1 cellular context compared by ENCODE assay signal in the genomic region with DNA sequence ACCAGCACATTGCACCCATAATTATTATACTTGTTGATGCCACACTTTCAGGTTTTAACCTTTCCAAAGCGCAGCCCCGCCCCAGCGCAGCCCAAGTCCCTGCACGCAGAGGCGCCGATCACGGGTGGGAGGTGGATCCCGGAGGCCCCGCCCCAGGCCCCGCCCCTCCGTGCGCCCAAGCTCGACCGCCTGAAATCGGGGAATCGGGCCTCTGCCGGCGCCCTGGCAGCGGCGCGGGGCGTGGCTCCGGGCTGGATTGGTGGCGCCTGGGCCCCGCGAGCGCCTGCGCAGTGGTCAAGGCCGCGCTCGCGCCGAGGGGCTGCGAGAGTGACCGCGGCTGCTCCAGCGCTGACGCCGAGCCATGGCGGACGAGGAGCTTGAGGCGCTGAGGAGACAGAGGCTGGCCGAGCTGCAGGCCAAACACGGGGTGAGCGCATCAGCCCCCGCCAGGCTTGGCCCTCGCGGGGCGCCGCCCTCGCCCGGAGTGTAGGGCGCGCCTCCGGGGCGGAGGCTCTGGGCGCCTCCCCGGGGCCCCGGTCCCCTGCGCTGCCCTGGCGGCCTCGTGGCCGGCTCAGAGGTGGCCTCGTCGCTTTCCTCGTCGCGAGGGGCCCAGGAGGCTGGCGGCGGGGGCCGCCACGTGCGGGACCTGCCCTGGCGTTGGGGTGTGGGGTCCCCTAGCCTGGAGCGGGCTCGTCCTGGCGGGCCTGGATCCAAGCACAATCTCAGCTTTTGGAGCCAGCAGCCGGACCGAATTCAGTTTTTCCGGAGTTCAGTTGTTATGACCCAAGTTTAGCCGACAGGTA.
TF ChIP-seq lines count a peak whose summit lies in the region.

A gene with protein sequence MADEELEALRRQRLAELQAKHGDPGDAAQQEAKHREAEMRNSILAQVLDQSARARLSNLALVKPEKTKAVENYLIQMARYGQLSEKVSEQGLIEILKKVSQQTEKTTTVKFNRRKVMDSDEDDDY (plus strand): TSS at position 290 of the 803 bp plus-strand sequence. CDS start 72 bp downstream, at position 362.

TF ChIP-seq in HepG2, 621 proteins besides CTCF, POLR2A, EP300 and RAD21 (continued from another document and continues in another):
- TF ChIP-seq ZNF121 (CRISPR knock-in tag; IDR thresholded peaks at IDR 0.05): no peak
- peak; percentile 47; the same call in 1 of the 2 replicates for TF ChIP-seq SALL1 (CRISPR knock-in tag; IDR thresholded peaks at IDR 0.05)
- TF ChIP-seq RNF2 (conservative IDR thresholded peaks at IDR 0.05; ENCODE audit: low read depth): peak; percentile 91
- TF ChIP-seq MEF2D (CRISPR knock-in tag; IDR thresholded peaks at IDR 0.05): no peak
- TF ChIP-seq ZKSCAN1 (IDR thresholded peaks at IDR 0.05; ENCODE audit: low read length): no peak
- TF ChIP-seq, protein P1, sequence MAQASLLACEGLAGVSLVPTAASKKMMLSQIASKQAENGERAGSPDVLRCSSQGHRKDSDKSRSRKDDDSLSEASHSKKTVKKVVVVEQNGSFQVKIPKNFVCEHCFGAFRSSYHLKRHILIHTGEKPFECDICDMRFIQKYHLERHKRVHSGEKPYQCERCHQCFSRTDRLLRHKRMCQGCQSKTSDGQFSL (CRISPR knock-in tag; IDR thresholded peaks at IDR 0.05): no peak
- TF ChIP-seq PLRG1 (conservative IDR thresholded peaks at IDR 0.05): no peak
- TF ChIP-seq ZNF563 (CRISPR knock-in tag; IDR thresholded peaks at IDR 0.05): peak; percentile 77
- no peak for TF ChIP-seq ZNF841 (CRISPR knock-in tag; IDR thresholded peaks at IDR 0.05; ENCODE audit: borderline replicate concordance)
- TF ChIP-seq RXRA (CRISPR knock-in tag; IDR thresholded peaks at IDR 0.05): 0 out of 2 replicates have a peak, but pooled peaks have one; percentile 19
- no peak; the same call in 1 of the 2 replicates for TF ChIP-seq IRF2 (CRISPR knock-in tag; IDR thresholded peaks at IDR 0.05)
- TF ChIP-seq PPARG (CRISPR knock-in tag; conservative IDR thresholded peaks at IDR 0.05): no peak
- peak; percentile 45 for TF ChIP-seq KMT2A (CRISPR knock-in tag; IDR thresholded peaks at IDR 0.05)
- no peak for TF ChIP-seq ZNF251 (CRISPR knock-in tag; IDR thresholded peaks at IDR 0.05)
- TF ChIP-seq RELA (CRISPR knock-in tag; IDR thresholded peaks at IDR 0.05): no peak
- TF ChIP-seq ARID2 (CRISPR knock-in tag; IDR thresholded peaks at IDR 0.05; ENCODE audit: borderline replicate concordance): no peak
- TF ChIP-seq THAP11 (CRISPR knock-in tag; IDR thresholded peaks at IDR 0.05): peak; percentile 76
- TF ChIP-seq, protein P2, sequence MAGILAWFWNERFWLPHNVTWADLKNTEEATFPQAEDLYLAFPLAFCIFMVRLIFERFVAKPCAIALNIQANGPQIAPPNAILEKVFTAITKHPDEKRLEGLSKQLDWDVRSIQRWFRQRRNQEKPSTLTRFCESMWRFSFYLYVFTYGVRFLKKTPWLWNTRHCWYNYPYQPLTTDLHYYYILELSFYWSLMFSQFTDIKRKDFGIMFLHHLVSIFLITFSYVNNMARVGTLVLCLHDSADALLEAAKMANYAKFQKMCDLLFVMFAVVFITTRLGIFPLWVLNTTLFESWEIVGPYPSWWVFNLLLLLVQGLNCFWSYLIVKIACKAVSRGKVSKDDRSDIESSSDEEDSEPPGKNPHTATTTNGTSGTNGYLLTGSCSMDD (CRISPR knock-in tag; IDR thresholded peaks at IDR 0.05): no peak
- TF ChIP-seq, protein P3, sequence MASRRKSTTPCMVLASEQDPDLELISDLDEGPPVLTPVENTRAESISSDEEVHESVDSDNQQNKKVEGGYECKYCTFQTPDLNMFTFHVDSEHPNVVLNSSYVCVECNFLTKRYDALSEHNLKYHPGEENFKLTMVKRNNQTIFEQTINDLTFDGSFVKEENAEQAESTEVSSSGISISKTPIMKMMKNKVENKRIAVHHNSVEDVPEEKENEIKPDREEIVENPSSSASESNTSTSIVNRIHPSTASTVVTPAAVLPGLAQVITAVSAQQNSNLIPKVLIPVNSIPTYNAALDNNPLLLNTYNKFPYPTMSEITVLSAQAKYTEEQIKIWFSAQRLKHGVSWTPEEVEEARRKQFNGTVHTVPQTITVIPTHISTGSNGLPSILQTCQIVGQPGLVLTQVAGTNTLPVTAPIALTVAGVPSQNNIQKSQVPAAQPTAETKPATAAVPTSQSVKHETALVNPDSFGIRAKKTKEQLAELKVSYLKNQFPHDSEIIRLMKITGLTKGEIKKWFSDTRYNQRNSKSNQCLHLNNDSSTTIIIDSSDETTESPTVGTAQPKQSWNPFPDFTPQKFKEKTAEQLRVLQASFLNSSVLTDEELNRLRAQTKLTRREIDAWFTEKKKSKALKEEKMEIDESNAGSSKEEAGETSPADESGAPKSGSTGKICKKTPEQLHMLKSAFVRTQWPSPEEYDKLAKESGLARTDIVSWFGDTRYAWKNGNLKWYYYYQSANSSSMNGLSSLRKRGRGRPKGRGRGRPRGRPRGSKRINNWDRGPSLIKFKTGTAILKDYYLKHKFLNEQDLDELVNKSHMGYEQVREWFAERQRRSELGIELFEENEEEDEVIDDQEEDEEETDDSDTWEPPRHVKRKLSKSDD (CRISPR knock-in tag; IDR thresholded peaks at IDR 0.05; ENCODE audit: low read depth): no peak
- TF ChIP-seq ZNF569 (CRISPR knock-in tag; IDR thresholded peaks at IDR 0.05; ENCODE audit: borderline replicate concordance): no peak
- TF ChIP-seq ZNF34 (CRISPR knock-in tag; IDR thresholded peaks at IDR 0.05; ENCODE audit: borderline replicate concordance): no peak
- TF ChIP-seq KDM4B (CRISPR knock-in tag; IDR thresholded peaks at IDR 0.05): no peak
- no peak for TF ChIP-seq ZNF350 (CRISPR knock-in tag; IDR thresholded peaks at IDR 0.05; ENCODE audit: borderline replicate concordance, low read depth)
- TF ChIP-seq, protein P4, sequence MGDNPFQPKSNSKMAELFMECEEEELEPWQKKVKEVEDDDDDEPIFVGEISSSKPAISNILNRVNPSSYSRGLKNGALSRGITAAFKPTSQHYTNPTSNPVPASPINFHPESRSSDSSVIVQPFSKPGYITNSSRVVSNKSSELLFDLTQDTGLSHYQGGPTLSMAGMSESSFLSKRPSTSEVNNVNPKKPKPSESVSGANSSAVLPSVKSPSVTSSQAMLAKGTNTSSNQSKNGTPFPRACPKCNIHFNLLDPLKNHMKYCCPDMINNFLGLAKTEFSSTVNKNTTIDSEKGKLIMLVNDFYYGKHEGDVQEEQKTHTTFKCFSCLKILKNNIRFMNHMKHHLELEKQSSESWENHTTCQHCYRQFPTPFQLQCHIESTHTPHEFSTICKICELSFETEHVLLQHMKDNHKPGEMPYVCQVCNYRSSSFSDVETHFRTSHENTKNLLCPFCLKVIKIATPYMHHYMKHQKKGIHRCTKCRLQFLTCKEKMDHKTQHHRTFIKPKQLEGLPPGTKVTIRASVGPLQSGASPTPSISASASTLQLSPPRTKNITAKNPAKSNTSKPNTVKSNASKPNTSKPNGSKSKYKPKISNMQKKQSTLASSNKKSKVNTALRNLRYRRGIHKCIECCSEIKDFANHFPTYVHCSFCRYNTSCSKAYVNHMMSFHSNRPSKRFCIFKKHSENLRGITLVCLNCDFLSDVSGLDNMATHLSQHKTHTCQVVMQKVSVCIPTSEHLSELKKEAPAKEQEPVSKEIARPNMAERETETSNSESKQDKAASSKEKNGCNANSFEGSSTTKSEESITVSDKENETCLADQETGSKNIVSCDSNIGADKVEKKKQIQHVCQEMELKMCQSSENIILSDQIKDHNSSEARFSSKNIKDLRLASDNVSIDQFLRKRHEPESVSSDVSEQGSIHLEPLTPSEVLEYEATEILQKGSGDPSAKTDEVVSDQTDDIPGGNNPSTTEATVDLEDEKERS (CRISPR knock-in tag; IDR thresholded peaks at IDR 0.05): no peak
- TF ChIP-seq ZNF768 (CRISPR knock-in tag; IDR thresholded peaks at IDR 0.05): 0 out of 2 replicates have a peak, but pooled peaks have one; percentile 5
- TF ChIP-seq, protein P5, sequence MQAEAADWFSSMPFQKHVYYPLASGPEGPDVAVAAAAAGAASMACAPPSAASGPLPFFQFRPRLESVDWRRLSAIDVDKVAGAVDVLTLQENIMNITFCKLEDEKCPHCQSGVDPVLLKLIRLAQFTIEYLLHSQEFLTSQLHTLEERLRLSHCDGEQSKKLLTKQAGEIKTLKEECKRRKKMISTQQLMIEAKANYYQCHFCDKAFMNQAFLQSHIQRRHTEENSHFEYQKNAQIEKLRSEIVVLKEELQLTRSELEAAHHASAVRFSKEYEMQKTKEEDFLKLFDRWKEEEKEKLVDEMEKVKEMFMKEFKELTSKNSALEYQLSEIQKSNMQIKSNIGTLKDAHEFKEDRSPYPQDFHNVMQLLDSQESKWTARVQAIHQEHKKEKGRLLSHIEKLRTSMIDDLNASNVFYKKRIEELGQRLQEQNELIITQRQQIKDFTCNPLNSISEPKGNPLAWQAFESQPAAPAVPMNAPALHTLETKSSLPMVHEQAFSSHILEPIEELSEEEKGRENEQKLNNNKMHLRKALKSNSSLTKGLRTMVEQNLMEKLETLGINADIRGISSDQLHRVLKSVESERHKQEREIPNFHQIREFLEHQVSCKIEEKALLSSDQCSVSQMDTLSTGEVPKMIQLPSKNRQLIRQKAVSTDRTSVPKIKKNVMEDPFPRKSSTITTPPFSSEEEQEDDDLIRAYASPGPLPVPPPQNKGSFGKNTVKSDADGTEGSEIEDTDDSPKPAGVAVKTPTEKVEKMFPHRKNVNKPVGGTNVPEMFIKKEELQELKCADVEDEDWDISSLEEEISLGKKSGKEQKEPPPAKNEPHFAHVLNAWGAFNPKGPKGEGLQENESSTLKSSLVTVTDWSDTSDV (CRISPR knock-in tag; IDR thresholded peaks at IDR 0.05): no peak
- TF ChIP-seq STAT5B (CRISPR knock-in tag; IDR thresholded peaks at IDR 0.05): no peak
- TF ChIP-seq, protein P6, sequence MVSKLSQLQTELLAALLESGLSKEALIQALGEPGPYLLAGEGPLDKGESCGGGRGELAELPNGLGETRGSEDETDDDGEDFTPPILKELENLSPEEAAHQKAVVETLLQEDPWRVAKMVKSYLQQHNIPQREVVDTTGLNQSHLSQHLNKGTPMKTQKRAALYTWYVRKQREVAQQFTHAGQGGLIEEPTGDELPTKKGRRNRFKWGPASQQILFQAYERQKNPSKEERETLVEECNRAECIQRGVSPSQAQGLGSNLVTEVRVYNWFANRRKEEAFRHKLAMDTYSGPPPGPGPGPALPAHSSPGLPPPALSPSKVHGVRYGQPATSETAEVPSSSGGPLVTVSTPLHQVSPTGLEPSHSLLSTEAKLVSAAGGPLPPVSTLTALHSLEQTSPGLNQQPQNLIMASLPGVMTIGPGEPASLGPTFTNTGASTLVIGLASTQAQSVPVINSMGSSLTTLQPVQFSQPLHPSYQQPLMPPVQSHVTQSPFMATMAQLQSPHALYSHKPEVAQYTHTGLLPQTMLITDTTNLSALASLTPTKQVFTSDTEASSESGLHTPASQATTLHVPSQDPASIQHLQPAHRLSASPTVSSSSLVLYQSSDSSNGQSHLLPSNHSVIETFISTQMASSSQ (IDR thresholded peaks at IDR 0.05; ENCODE audit: low read depth): no peak
- TF ChIP-seq, protein P6 (CRISPR knock-in tag; IDR thresholded peaks at IDR 0.05; ENCODE audit: borderline replicate concordance): 0 out of 2 replicates have a peak, but pooled peaks have one; percentile 23
- TF ChIP-seq, protein P7, sequence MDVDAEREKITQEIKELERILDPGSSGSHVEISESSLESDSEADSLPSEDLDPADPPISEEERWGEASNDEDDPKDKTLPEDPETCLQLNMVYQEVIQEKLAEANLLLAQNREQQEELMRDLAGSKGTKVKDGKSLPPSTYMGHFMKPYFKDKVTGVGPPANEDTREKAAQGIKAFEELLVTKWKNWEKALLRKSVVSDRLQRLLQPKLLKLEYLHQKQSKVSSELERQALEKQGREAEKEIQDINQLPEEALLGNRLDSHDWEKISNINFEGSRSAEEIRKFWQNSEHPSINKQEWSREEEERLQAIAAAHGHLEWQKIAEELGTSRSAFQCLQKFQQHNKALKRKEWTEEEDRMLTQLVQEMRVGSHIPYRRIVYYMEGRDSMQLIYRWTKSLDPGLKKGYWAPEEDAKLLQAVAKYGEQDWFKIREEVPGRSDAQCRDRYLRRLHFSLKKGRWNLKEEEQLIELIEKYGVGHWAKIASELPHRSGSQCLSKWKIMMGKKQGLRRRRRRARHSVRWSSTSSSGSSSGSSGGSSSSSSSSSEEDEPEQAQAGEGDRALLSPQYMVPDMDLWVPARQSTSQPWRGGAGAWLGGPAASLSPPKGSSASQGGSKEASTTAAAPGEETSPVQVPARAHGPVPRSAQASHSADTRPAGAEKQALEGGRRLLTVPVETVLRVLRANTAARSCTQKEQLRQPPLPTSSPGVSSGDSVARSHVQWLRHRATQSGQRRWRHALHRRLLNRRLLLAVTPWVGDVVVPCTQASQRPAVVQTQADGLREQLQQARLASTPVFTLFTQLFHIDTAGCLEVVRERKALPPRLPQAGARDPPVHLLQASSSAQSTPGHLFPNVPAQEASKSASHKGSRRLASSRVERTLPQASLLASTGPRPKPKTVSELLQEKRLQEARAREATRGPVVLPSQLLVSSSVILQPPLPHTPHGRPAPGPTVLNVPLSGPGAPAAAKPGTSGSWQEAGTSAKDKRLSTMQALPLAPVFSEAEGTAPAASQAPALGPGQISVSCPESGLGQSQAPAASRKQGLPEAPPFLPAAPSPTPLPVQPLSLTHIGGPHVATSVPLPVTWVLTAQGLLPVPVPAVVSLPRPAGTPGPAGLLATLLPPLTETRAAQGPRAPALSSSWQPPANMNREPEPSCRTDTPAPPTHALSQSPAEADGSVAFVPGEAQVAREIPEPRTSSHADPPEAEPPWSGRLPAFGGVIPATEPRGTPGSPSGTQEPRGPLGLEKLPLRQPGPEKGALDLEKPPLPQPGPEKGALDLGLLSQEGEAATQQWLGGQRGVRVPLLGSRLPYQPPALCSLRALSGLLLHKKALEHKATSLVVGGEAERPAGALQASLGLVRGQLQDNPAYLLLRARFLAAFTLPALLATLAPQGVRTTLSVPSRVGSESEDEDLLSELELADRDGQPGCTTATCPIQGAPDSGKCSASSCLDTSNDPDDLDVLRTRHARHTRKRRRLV (CRISPR knock-in tag; IDR thresholded peaks at IDR 0.05): no peak
- TF ChIP-seq, protein P8, sequence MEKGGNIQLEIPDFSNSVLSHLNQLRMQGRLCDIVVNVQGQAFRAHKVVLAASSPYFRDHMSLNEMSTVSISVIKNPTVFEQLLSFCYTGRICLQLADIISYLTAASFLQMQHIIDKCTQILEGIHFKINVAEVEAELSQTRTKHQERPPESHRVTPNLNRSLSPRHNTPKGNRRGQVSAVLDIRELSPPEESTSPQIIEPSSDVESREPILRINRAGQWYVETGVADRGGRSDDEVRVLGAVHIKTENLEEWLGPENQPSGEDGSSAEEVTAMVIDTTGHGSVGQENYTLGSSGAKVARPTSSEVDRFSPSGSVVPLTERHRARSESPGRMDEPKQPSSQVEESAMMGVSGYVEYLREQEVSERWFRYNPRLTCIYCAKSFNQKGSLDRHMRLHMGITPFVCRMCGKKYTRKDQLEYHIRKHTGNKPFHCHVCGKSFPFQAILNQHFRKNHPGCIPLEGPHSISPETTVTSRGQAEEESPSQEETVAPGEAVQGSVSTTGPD (CRISPR knock-in tag; IDR thresholded peaks at IDR 0.05): no peak
- peak; percentile 49 for TF ChIP-seq GABPB1 (CRISPR knock-in tag; IDR thresholded peaks at IDR 0.05)
